In genomic region chr6:43570876-43571441, GRCh38 we compare ENCODE assay signal across 10 cellular contexts. TPM values are rescaled to one million over a fixed set of nuclear protein-coding genes. Genes with fewer than 3 reads are reported as not detected.
DNase-seq lines count a peak whose midpoint lies in the region; ATAC-seq lines count a peak whose summit lies in the region.
"Had no signal": no experiment of that assay in that cellular context is flagged by ENCODE, and none has a peak within 500 bp of the region (broad histone marks: within the 10 kb centered on the region; RNA-seq: fewer than 3 reads in every experiment).

No MANE protein-coding gene starts in this region.

- peaks cover 9% of the 10 kb centered on the region for H3K36me3 Mint-ChIP-seq in activated naive CD4-positive, alpha-beta T cell treated with anti-CD3 and anti-CD28 coated beads, Interleukin-2, amount 50 U/mL, for 24 hours
- peaks cover 12% of the 10 kb centered on the region for H3K36me3 Mint-ChIP-seq in activated naive CD8-positive, alpha-beta T cell treated with anti-CD3 and anti-CD28 coated beads, Interleukin-2, amount 10 ng/mL, durations not matched to agents 7 days and 5 days

- no peak for DNase-seq in activated naive CD4-positive, alpha-beta T cell treated with anti-CD3 and anti-CD28 coated beads, Interleukin-2, amount 50 U/mL, for 16 hours
- no peak for DNase-seq in activated naive CD8-positive, alpha-beta T cell treated with anti-CD3 and anti-CD28 coated beads, Interleukin-2, amount 10 ng/mL, durations not matched to agents 7 days and 5 days
- DNase-seq in stimulated activated naive CD8-positive, alpha-beta T cell treated with anti-CD3 and anti-CD28 coated beads, Interleukin-15, amount 100 ng/mL, for 72 hours = peak; percentile 9 to 33
- DNase-seq in amygdala (lab: John Stamatoyannopoulos, UW) (no peak), H4 (ENCODE audit: low spot score) (no peak)
- DNase-seq: activated gamma-delta T cell, foreskin melanocyte, SHP77 treated with DMSO at 0.1 percent for 48 hours had no signal

- peak overlapping the region; percentile 23 for H3K4me3 Mint-ChIP-seq in activated naive CD4-positive, alpha-beta T cell treated with anti-CD3 and anti-CD28 coated beads, Interleukin-2, amount 50 U/mL, for 24 hours
- H3K4me3 Mint-ChIP-seq in activated naive CD8-positive, alpha-beta T cell treated with anti-CD3 and anti-CD28 coated beads, Interleukin-2, amount 10 ng/mL, durations not matched to agents 7 days and 5 days = no peak overlapping the region
- peak overlapping the region; percentile 41 to 71 for H3K4me3 Mint-ChIP-seq in stimulated activated naive CD8-positive, alpha-beta T cell treated with anti-CD3 and anti-CD28 coated beads, Interleukin-15, amount 100 ng/mL, for 72 hours
- H3K4me3 Mint-ChIP-seq: B cell had no signal

- POLR2A ChIA-PET in activated naive CD8-positive, alpha-beta T cell treated with anti-CD3 and anti-CD28 coated beads, Interleukin-2, amount 10 ng/mL, durations not matched to agents 7 days and 5 days (lab: Charles Lee) = no interaction called here

- H3K4me1 Mint-ChIP-seq in activated naive CD4-positive, alpha-beta T cell treated with anti-CD3 and anti-CD28 coated beads, Interleukin-2, amount 50 U/mL, for 24 hours = peaks cover 18% of the 10 kb centered on the region
- H3K4me1 Mint-ChIP-seq in activated naive CD8-positive, alpha-beta T cell treated with anti-CD3 and anti-CD28 coated beads, Interleukin-2, amount 10 ng/mL, durations not matched to agents 7 days and 5 days = peaks cover 12% of the 10 kb centered on the region
- H3K4me1 Mint-ChIP-seq in stimulated activated naive CD8-positive, alpha-beta T cell treated with anti-CD3 and anti-CD28 coated beads, Interleukin-15, amount 100 ng/mL, for 72 hours = peaks cover 28% of the 10 kb centered on the region

- H3K27me3 Mint-ChIP-seq in activated naive CD4-positive, alpha-beta T cell treated with anti-CD3 and anti-CD28 coated beads, Interleukin-2, amount 50 U/mL, for 24 hours = no peaks in the 10 kb centered on the region
- H3K27me3 Mint-ChIP-seq in activated naive CD8-positive, alpha-beta T cell treated with anti-CD3 and anti-CD28 coated beads, Interleukin-2, amount 10 ng/mL, durations not matched to agents 7 days and 5 days = no peaks in the 10 kb centered on the region
- H3K27me3 Mint-ChIP-seq in stimulated activated naive CD8-positive, alpha-beta T cell treated with anti-CD3 and anti-CD28 coated beads, Interleukin-15, amount 100 ng/mL, for 72 hours = no peaks in the 10 kb centered on the region
- H3K27me3 Mint-ChIP-seq: B cell had no signal

- H3K27ac Mint-ChIP-seq in activated naive CD4-positive, alpha-beta T cell treated with anti-CD3 and anti-CD28 coated beads, Interleukin-2, amount 50 U/mL, for 24 hours = peak overlapping the region; percentile 33
- peak overlapping the region; percentile 39 for H3K27ac Mint-ChIP-seq in activated naive CD8-positive, alpha-beta T cell treated with anti-CD3 and anti-CD28 coated beads, Interleukin-2, amount 10 ng/mL, durations not matched to agents 7 days and 5 days
- peak overlapping the region; percentile 87 to 97 for H3K27ac Mint-ChIP-seq in stimulated activated naive CD8-positive, alpha-beta T cell treated with anti-CD3 and anti-CD28 coated beads, Interleukin-15, amount 100 ng/mL, for 72 hours
- H3K27ac Mint-ChIP-seq: B cell had no signal

- no peak for ATAC-seq in activated naive CD8-positive, alpha-beta T cell treated with anti-CD3 and anti-CD28 coated beads, Interleukin-2, amount 10 ng/mL, durations not matched to agents 7 days and 5 days (ENCODE audit: low read depth)
- ATAC-seq in stimulated activated naive CD8-positive, alpha-beta T cell treated with anti-CD3 and anti-CD28 coated beads, Interleukin-15, amount 100 ng/mL, for 72 hours = peak; percentile 73

- no peaks in the 10 kb centered on the region for H3K9me3 Mint-ChIP-seq in activated naive CD4-positive, alpha-beta T cell treated with anti-CD3 and anti-CD28 coated beads, Interleukin-2, amount 50 U/mL, for 24 hours
- no peaks in the 10 kb centered on the region for H3K9me3 Mint-ChIP-seq in activated naive CD8-positive, alpha-beta T cell treated with anti-CD3 and anti-CD28 coated beads, Interleukin-2, amount 10 ng/mL, durations not matched to agents 7 days and 5 days
- H3K9me3 Mint-ChIP-seq in stimulated activated naive CD8-positive, alpha-beta T cell treated with anti-CD3 and anti-CD28 coated beads, Interleukin-15, amount 100 ng/mL, for 72 hours = no peaks in the 10 kb centered on the region

RNA-seq across cellular contexts. Expression of gene XPO5, which starts 4.9 kb away (rescaled TPM):
- total RNA-seq in activated naive CD8-positive, alpha-beta T cell treated with anti-CD3 and anti-CD28 coated beads, Interleukin-2, amount 10 ng/mL, durations not matched to agents 7 days and 5 days = 10 to 100 TPM; 46.1 to 47.0 TPM
- 35.3 and 36.1 TPM in 2 replicates for total RNA-seq in H4 (2014; rRNA removed; shearing (Covaris generic))

RNA-seq across cellular contexts. Expression of gene POLH, which starts 5.0 kb away (rescaled TPM):
- total RNA-seq in activated naive CD8-positive, alpha-beta T cell treated with anti-CD3 and anti-CD28 coated beads, Interleukin-2, amount 10 ng/mL, durations not matched to agents 7 days and 5 days = 10 to 100 TPM; 57.3 to 62.0 TPM
- 10.3 and 15.9 TPM in 2 replicates for total RNA-seq in H4 (2014; rRNA removed; shearing (Covaris generic))

RNA-seq across cellular contexts. Expression of gene POLR1C, which starts 54.1 kb away (rescaled TPM):
- total RNA-seq in activated naive CD8-positive, alpha-beta T cell treated with anti-CD3 and anti-CD28 coated beads, Interleukin-2, amount 10 ng/mL, durations not matched to agents 7 days and 5 days = 10 to 100 TPM; 28.8 to 29.7 TPM
- total RNA-seq in H4 (2014; rRNA removed; shearing (Covaris generic)) = 63.8 and 77.5 TPM in 2 replicates

RNA-seq across cellular contexts. Expression of gene YIPF3, which starts 54.2 kb away (rescaled TPM):
- total RNA-seq in activated naive CD8-positive, alpha-beta T cell treated with anti-CD3 and anti-CD28 coated beads, Interleukin-2, amount 10 ng/mL, durations not matched to agents 7 days and 5 days = 10 to 100 TPM; 63.2 to 71.8 TPM
- 188 and 210 TPM in 2 replicates for total RNA-seq in H4 (2014; rRNA removed; shearing (Covaris generic))

RNA-seq across cellular contexts. Expression of gene GTPBP2, which starts 58.1 kb away (rescaled TPM):
- total RNA-seq in activated naive CD8-positive, alpha-beta T cell treated with anti-CD3 and anti-CD28 coated beads, Interleukin-2, amount 10 ng/mL, durations not matched to agents 7 days and 5 days = 100 to 1,000 TPM; 107 to 115 TPM
- 51.4 and 52.9 TPM in 2 replicates for total RNA-seq in H4 (2014; rRNA removed; shearing (Covaris generic))

Comparison
In these comparisons a context has a peak if more than half of its experiments do, and no peak if none do; other contexts are left out.
1. H3K27ac Mint-ChIP-seq: peak in every context shown above with its lines; median percentile 92 in stimulated activated naive CD8-positive, alpha-beta T cell treated with anti-CD3 and anti-CD28 coated beads, Interleukin-15, amount 100 ng/mL, for 72 hours; 39 in activated naive CD8-positive, alpha-beta T cell treated with anti-CD3 and anti-CD28 coated beads, Interleukin-2, amount 10 ng/mL, durations not matched to agents 7 days and 5 days; 33 in activated naive CD4-positive, alpha-beta T cell treated with anti-CD3 and anti-CD28 coated beads, Interleukin-2, amount 50 U/mL, for 24 hours.
2. DNase-seq: peak in stimulated activated naive CD8-positive, alpha-beta T cell treated with anti-CD3 and anti-CD28 coated beads, Interleukin-15, amount 100 ng/mL, for 72 hours (2 of 2); none in activated naive CD4-positive, alpha-beta T cell treated with anti-CD3 and anti-CD28 coated beads, Interleukin-2, amount 50 U/mL, for 16 hours (single experiment), activated naive CD8-positive, alpha-beta T cell treated with anti-CD3 and anti-CD28 coated beads, Interleukin-2, amount 10 ng/mL, durations not matched to agents 7 days and 5 days (single experiment), amygdala (0 of 56) and H4 (single experiment).